ENCODE assay signal across 8 cellular contexts in genomic region chr5:6766558-6767191, GRCh38. TPM values are rescaled to one million over a fixed set of nuclear protein-coding genes. Genes with fewer than 3 reads are reported as not detected.
A peak's percentile ranks its signal among the peaks of the same experiment; 100 is the strongest.
DNase-seq lines count a peak whose midpoint lies in the region; ATAC-seq lines count a peak whose summit lies in the region.

No MANE protein-coding gene starts in this region.

- H3K27ac Mint-ChIP-seq in activated T-helper 1 cell treated with anti-CD3 and anti-CD28 coated beads, Interleukin-12 subunit alpha, Interleukin-12 subunit beta, Interleukin-2, Interleukin-4 antibody, amounts not matched to agents 30 ng/mL and 10 ng/mL and 1 ng/mL, durations not matched to agents 14 hours and 24 hours and 36 hours, result no peak overlapping the region

- peak; percentile 59 for DNase-seq in COR-L47 (lab: John Stamatoyannopoulos, UW)
- DNase-seq in NCI-H524 (lab: John Stamatoyannopoulos, UW), result peak; percentile 88 to 89
- peak; percentile 28 for DNase-seq in activated T-cell treated with anti-CD3 and anti-CD28 coated beads, Interleukin-2, amount 50 U/mL, for 4 hours
- peak; percentile 47 for DNase-seq in globus pallidus (ENCODE audit: low spot score)
- peak; percentile 88 for DNase-seq in sciatic nerve (ENCODE audit: low spot score)
- no peak for DNase-seq in activated T-helper 1 cell treated with anti-CD3 and anti-CD28 coated beads, Interleukin-12 subunit alpha, Interleukin-12 subunit beta, Interleukin-2, Interleukin-4 antibody, amounts not matched to agents 30 ng/mL and 10 ng/mL and 1 ng/mL, durations not matched to agents 14 hours and 24 hours and 36 hours (ENCODE audit: low spot score)

- H3K9me3 Mint-ChIP-seq in activated T-cell treated with anti-CD3 and anti-CD28 coated beads, Interleukin-2, amount 50 U/mL, for 4 hours, result no peaks in the 10 kb centered on the region
- H3K9me3 Mint-ChIP-seq in activated T-helper 1 cell treated with anti-CD3 and anti-CD28 coated beads, Interleukin-12 subunit alpha, Interleukin-12 subunit beta, Interleukin-2, Interleukin-4 antibody, amounts not matched to agents 30 ng/mL and 10 ng/mL and 1 ng/mL, durations not matched to agents 14 hours and 24 hours and 36 hours, result no peaks in the 10 kb centered on the region

- H3K27me3 Mint-ChIP-seq in activated T-cell treated with anti-CD3 and anti-CD28 coated beads, Interleukin-2, amount 50 U/mL, for 4 hours (ENCODE audit: low read depth), result no peaks in the 10 kb centered on the region
- H3K27me3 Mint-ChIP-seq in activated T-helper 1 cell treated with anti-CD3 and anti-CD28 coated beads, Interleukin-12 subunit alpha, Interleukin-12 subunit beta, Interleukin-2, Interleukin-4 antibody, amounts not matched to agents 30 ng/mL and 10 ng/mL and 1 ng/mL, durations not matched to agents 14 hours and 24 hours and 36 hours (ENCODE audit: insufficient read depth), result no peaks in the 10 kb centered on the region

- H3K4me3 Mint-ChIP-seq in activated T-cell treated with anti-CD3 and anti-CD28 coated beads, Interleukin-2, amount 50 U/mL, for 4 hours, result no peak overlapping the region
- H3K4me3 Mint-ChIP-seq in activated T-helper 1 cell treated with anti-CD3 and anti-CD28 coated beads, Interleukin-12 subunit alpha, Interleukin-12 subunit beta, Interleukin-2, Interleukin-4 antibody, amounts not matched to agents 30 ng/mL and 10 ng/mL and 1 ng/mL, durations not matched to agents 14 hours and 24 hours and 36 hours, result no peak overlapping the region

- ATAC-seq in HG03097 (IDR thresholded peaks at IDR 0.05; ENCODE audit: low FRiP score, unreplicated experiment) (peak; percentile 65), sciatic nerve (peak; percentile 82), HG02973 (IDR thresholded peaks at IDR 0.05; ENCODE audit: unreplicated experiment) (no peak)
- peak; percentile 64 to 67 for ATAC-seq in activated T-cell treated with anti-CD3 and anti-CD28 coated beads, Interleukin-2, amount 50 U/mL, for 4 hours

- intact Hi-C loops in sciatic nerve (cut with DNase I), result no loop called here
- intact Hi-C loops in activated T-helper 1 cell treated with anti-CD3 and anti-CD28 coated beads, Interleukin-12 subunit alpha, Interleukin-12 subunit beta, Interleukin-2, Interleukin-4 antibody, amounts not matched to agents 30 ng/mL and 10 ng/mL and 1 ng/mL, durations not matched to agents 14 hours and 24 hours and 36 hours (cut with micrococcal nuclease), result loop anchor here (5.0 kb wide), 1 partner anchor 61 kb away; no protein-coding TSS in a partner anchor

- H3K36me3 Mint-ChIP-seq in activated T-cell treated with anti-CD3 and anti-CD28 coated beads, Interleukin-2, amount 50 U/mL, for 4 hours (ENCODE audit: insufficient read depth), result peaks cover 1% of the 10 kb centered on the region
- H3K36me3 Mint-ChIP-seq in activated T-helper 1 cell treated with anti-CD3 and anti-CD28 coated beads, Interleukin-12 subunit alpha, Interleukin-12 subunit beta, Interleukin-2, Interleukin-4 antibody, amounts not matched to agents 30 ng/mL and 10 ng/mL and 1 ng/mL, durations not matched to agents 14 hours and 24 hours and 36 hours (ENCODE audit: low read depth), result no peaks in the 10 kb centered on the region

- H3K4me1 Mint-ChIP-seq in activated T-cell treated with anti-CD3 and anti-CD28 coated beads, Interleukin-2, amount 50 U/mL, for 4 hours (ENCODE audit: low read depth), result peaks cover 8% of the 10 kb centered on the region
- peaks cover 5% of the 10 kb centered on the region for H3K4me1 Mint-ChIP-seq in activated T-helper 1 cell treated with anti-CD3 and anti-CD28 coated beads, Interleukin-12 subunit alpha, Interleukin-12 subunit beta, Interleukin-2, Interleukin-4 antibody, amounts not matched to agents 30 ng/mL and 10 ng/mL and 1 ng/mL, durations not matched to agents 14 hours and 24 hours and 36 hours (ENCODE audit: low read depth)

RNA-seq across cellular contexts. Expression of gene TENT4A, which starts 53.4 kb away (rescaled TPM):
- total RNA-seq in activated T-cell treated with anti-CD3 and anti-CD28 coated beads, Interleukin-2, amount 50 U/mL, for 4 hours, result 10 to 100 TPM; 24.7 to 27.4 (median 25.9) TPM
- total RNA-seq in sciatic nerve, result 28.6 TPM
- total RNA-seq in activated T-helper 1 cell treated with anti-CD3 and anti-CD28 coated beads, Interleukin-12 subunit alpha, Interleukin-12 subunit beta, Interleukin-2, Interleukin-4 antibody, amounts not matched to agents 30 ng/mL and 10 ng/mL and 1 ng/mL, durations not matched to agents 14 hours and 24 hours and 36 hours, result 40.6 and 42.3 TPM in 2 replicates
